ENCODE assay signal across 8 cellular contexts in genomic region chr12:89525824-89526770, GRCh38. TPM values are rescaled to one million over a fixed set of nuclear protein-coding genes. Genes with fewer than 3 reads are reported as not detected.
DNase-seq lines count a peak whose midpoint lies in the region; ATAC-seq and TF ChIP-seq lines count a peak whose summit lies in the region.

POC1B (minus strand) TSS chr12:89526047; CDS start chr12:89525895, 152 bp downstream.

- no peaks in the 10 kb centered on the region for H3K27me3 ChIP-seq in left lung

- peak; percentile 69 for DNase-seq in CD1c-positive myeloid dendritic cell (ENCODE audit: extremely low spot score)
- peak; percentile 91 for DNase-seq in NCI-H748 treated with DMSO at 0.1 percent for 48 hours (lab: John Stamatoyannopoulos, UW)
- DNase-seq in activated CD4-positive, alpha-beta T cell treated with anti-CD3 and anti-CD28 coated beads, Interleukin-2, amount 50 U/mL, for 4 hours: peak; percentile 50 to 51
- DNase-seq in dermis microvascular lymphatic vessel endothelial cell (ENCODE audit: low read depth in 2 of 2): peak; percentile 73 to 79
- peak; percentile 86 to 97 for DNase-seq in left lung
- peak; percentile 63 to 65 for DNase-seq in stimulated activated CD4-positive, alpha-beta T cell treated with anti-CD3 and anti-CD28 coated beads, Interleukin-2, amount 100 ng/mL, for 48 hours

- no peaks in the 10 kb centered on the region for H3K36me3 ChIP-seq in left lung

- H3K4me1 ChIP-seq in left lung: peaks cover 10 to 42% of the 10 kb centered on the region in 2 donors

- intact Hi-C loops in left lung (cut with DNase I): loop anchor here in 1 of 2 donors (5.0 to 10.0 kb wide), 2 partner anchors 54 to 481 kb away; no protein-coding TSS in a partner anchor

- no peaks in the 10 kb centered on the region for H3K9me3 ChIP-seq in left lung

- no peak for TF ChIP-seq CTCF in left lung (IDR thresholded peaks at IDR 0.05)

- peak within 1 kb of the TSS; percentile 90 to 97 for H3K4me3 ChIP-seq in left lung

- H3K27ac ChIP-seq in left lung: peak within 1 kb of the TSS; percentile 93 to 95

- ATAC-seq in GM19452 (IDR thresholded peaks at IDR 0.05; ENCODE audit: unreplicated experiment) (peak; percentile 66), HG03571 (IDR thresholded peaks at IDR 0.05; ENCODE audit: unreplicated experiment) (peak; percentile 76), left lung (peak; percentile 82)

RNA-seq across cellular contexts. Expression of gene POC1B, which starts in this region (rescaled TPM):
- 13.2 and 17.3 TPM in 2 replicates for total RNA-seq in dermis microvascular lymphatic vessel endothelial cell
- 10 to 100 TPM; 19.5 to 19.8 TPM for total RNA-seq in left lung

Comparison
In these comparisons a context has a peak if more than half of its experiments do, and no peak if none do; other contexts are left out.
1. Peak in every context shown above with its lines: DNase-seq, ATAC-seq, H3K4me3 ChIP-seq and H3K27ac ChIP-seq.